34 cellular contexts compared by ENCODE assay signal in genomic region chr3:120338517-120338916, GRCh38. TPM values are rescaled to one million over a fixed set of nuclear protein-coding genes. Genes with fewer than 3 reads are reported as not detected.
DNase-seq lines count a peak whose midpoint lies in the region; ATAC-seq and TF ChIP-seq lines count a peak whose summit lies in the region.
"Had no signal": no experiment of that assay in that cellular context is flagged by ENCODE, and none has a peak within 500 bp of the region (broad histone marks: within the 10 kb centered on the region; RNA-seq: fewer than 3 reads in every experiment).

No MANE protein-coding gene starts in this region.

- POLR2A ChIA-PET in MCF 10A (lab: Yijun Ruan, JAX): interaction anchor here (0.7 to 1.4 kb wide), 2 partner anchors 10 to 490 kb away, joined by 3 to 4 read pairs; no protein-coding TSS in a partner anchor

- H3K4me3 Mint-ChIP-seq in MCF 10A (ENCODE audit: unreplicated experiment): no peak overlapping the region
- H3K4me3 Mint-ChIP-seq in activated T-helper 17 cell treated with anti-CD3 and anti-CD28 coated beads, Interleukin-2, amount 50 U/mL, for 72 hours: peak overlapping the region; percentile 10
- no peak overlapping the region for H3K4me3 Mint-ChIP-seq in endothelial cell (ENCODE audit: unreplicated experiment)
- H3K4me3 Mint-ChIP-seq: endodermal cell, neural progenitor cell had no signal

- peaks cover 3% of the 10 kb centered on the region for H4K20me1 ChIP-seq in mammary epithelial cell (ENCODE audit: insufficient read depth, low read length)

- no peak overlapping the region for H3K4me3 ChIP-seq in mammary epithelial cell (replicated peaks in 1 of 3; ENCODE audit: insufficient read depth in 1 of 3, low read depth in 2 of 3, low read length in 3 of 3)
- H3K4me3 ChIP-seq: esophagus muscularis mucosa, neural progenitor cell, pancreas, PC-9, SK-N-MC, upper lobe of left lung had no signal

- CTCF ChIA-PET in MCF 10A (lab: Yijun Ruan, JAX) (interaction anchor here (1.5 kb wide), 1 partner anchor 51 kb away, joined by 3 read pairs; no protein-coding TSS in a partner anchor), mammary epithelial cell (lab: Charles Lee; ENCODE audit: low non-redundant PET) (no interaction called here)

- TF ChIP-seq CTCF in MCF 10A (IDR thresholded peaks at IDR 0.05; ENCODE audit: unreplicated experiment) (no peak), mammary epithelial cell (conservative IDR thresholded peaks at IDR 0.05 in 1 of 2, IDR thresholded peaks at IDR 0.05 in 1 of 2; ENCODE audit: extremely low read depth in 1 of 2, insufficient read depth in 1 of 2, low read depth in 1 of 2, low read length in 2 of 2) (no peak), endothelial cell (IDR thresholded peaks at IDR 0.05; ENCODE audit: unreplicated experiment) (no peak)

- H3K36me3 Mint-ChIP-seq in MCF 10A (ENCODE audit: insufficient read depth, unreplicated experiment): peaks cover 40% of the 10 kb centered on the region
- peaks cover 67% of the 10 kb centered on the region for H3K36me3 Mint-ChIP-seq in activated T-helper 17 cell treated with anti-CD3 and anti-CD28 coated beads, Interleukin-2, amount 50 U/mL, for 72 hours (ENCODE audit: low read depth)
- H3K36me3 Mint-ChIP-seq in endothelial cell (ENCODE audit: low read depth, unreplicated experiment): peaks cover 19% of the 10 kb centered on the region

- no peak overlapping the region for H3K27ac ChIP-seq in mammary epithelial cell (ENCODE audit: insufficient read depth, low read depth, low read length)
- H3K27ac ChIP-seq: 22Rv1, esophagus muscularis mucosa, neural progenitor cell, pancreas, PC-9, SK-N-MC, upper lobe of left lung had no signal

- H3K4me1 Mint-ChIP-seq in MCF 10A (ENCODE audit: insufficient read depth, unreplicated experiment) (peaks cover 20% of the 10 kb centered on the region), endothelial cell (ENCODE audit: unreplicated experiment) (no peaks in the 10 kb centered on the region)
- H3K4me1 Mint-ChIP-seq in activated T-helper 17 cell treated with anti-CD3 and anti-CD28 coated beads, Interleukin-2, amount 50 U/mL, for 72 hours: peaks cover 25% of the 10 kb centered on the region
- H3K4me1 Mint-ChIP-seq: neural progenitor cell had no signal

- H3K9me3 Mint-ChIP-seq in MCF 10A (ENCODE audit: unreplicated experiment) (peaks cover 14% of the 10 kb centered on the region), endothelial cell (ENCODE audit: unreplicated experiment) (no peaks in the 10 kb centered on the region)
- peaks cover 4% of the 10 kb centered on the region for H3K9me3 Mint-ChIP-seq in activated T-helper 17 cell treated with anti-CD3 and anti-CD28 coated beads, Interleukin-2, amount 50 U/mL, for 72 hours

- BruUV-seq in MCF 10A (replicated peaks; lab: Mats Ljungman, UMichigan) (no TSS peak), mammary epithelial cell (replicated peaks; lab: Mats Ljungman, UMichigan) (no TSS peak)

- peaks cover 16% of the 10 kb centered on the region for H3K36me3 ChIP-seq in mammary epithelial cell (ENCODE audit: insufficient read depth, low read length)
- H3K36me3 ChIP-seq: pancreas had no signal

- H3K27me3 Mint-ChIP-seq in MCF 10A (ENCODE audit: insufficient read depth, unreplicated experiment) (no peaks in the 10 kb centered on the region), endothelial cell (ENCODE audit: unreplicated experiment) (no peaks in the 10 kb centered on the region)
- no peaks in the 10 kb centered on the region for H3K27me3 Mint-ChIP-seq in activated T-helper 17 cell treated with anti-CD3 and anti-CD28 coated beads, Interleukin-2, amount 50 U/mL, for 72 hours

- peak; percentile 46 to 91 for ATAC-seq in activated CD4-positive, CD25-positive, alpha-beta regulatory T cell treated with anti-CD3 and anti-CD28 coated beads, Interleukin-2, amount 50 U/mL, for 24 hours
- ATAC-seq in activated T-helper 17 cell treated with anti-CD3 and anti-CD28 coated beads, Interleukin-2, amount 50 U/mL, for 72 hours (replicated peaks): peak; percentile 99
- peak; percentile 98 for ATAC-seq in stimulated activated naive CD8-positive, alpha-beta T cell treated with anti-CD3 and anti-CD28 coated beads, Interleukin-15, Interleukin-2, amounts not matched to agents 100 U/mL and 50 U/mL, for 24 hours
- ATAC-seq: left lobe of liver, pancreas had no signal

- H3K4me1 ChIP-seq in mammary epithelial cell (ENCODE audit: insufficient read depth, low read length): no peaks in the 10 kb centered on the region
- H3K4me1 ChIP-seq: pancreas had no signal

- peak overlapping the region; percentile 58 for H3K27ac Mint-ChIP-seq in MCF 10A (ENCODE audit: low read depth, unreplicated experiment)
- H3K27ac Mint-ChIP-seq in activated T-helper 17 cell treated with anti-CD3 and anti-CD28 coated beads, Interleukin-2, amount 50 U/mL, for 72 hours: peak overlapping the region; percentile 70
- no peak overlapping the region for H3K27ac Mint-ChIP-seq in endothelial cell (ENCODE audit: unreplicated experiment)
- H3K27ac Mint-ChIP-seq: endodermal cell, neural progenitor cell had no signal

- H2AFZ ChIP-seq in mammary epithelial cell (ENCODE audit: low read depth, low read length): no peak overlapping the region
- H2AFZ ChIP-seq: neural progenitor cell, PC-9 had no signal

- in situ Hi-C loops in mammary epithelial cell (cut with MboI; ENCODE audit: low sequenced_read_pairs in 2 of 2): no loop called here

- peaks cover 89% of the 10 kb centered on the region for H3K79me2 ChIP-seq in mammary epithelial cell (ENCODE audit: insufficient read depth, low read length)

- intact Hi-C loops in MCF 10A (cut with micrococcal nuclease) (no loop called here), mammary epithelial cell (cut with micrococcal nuclease) (no loop called here)

- DNase-seq in activated CD4-positive, CD25-positive, alpha-beta regulatory T cell treated with anti-CD3 and anti-CD28 coated beads, Interleukin-2, amount 50 U/mL, for 72 hours: no peak
- DNase-seq in MCF 10A (ENCODE audit: unreplicated experiment) (no peak), mammary epithelial cell (no peak), endothelial cell (ENCODE audit: low spot score) (no peak), cortex of kidney (lab: John Stamatoyannopoulos, UW) (no peak)
- DNase-seq in stimulated activated naive CD8-positive, alpha-beta T cell treated with anti-CD3 and anti-CD28 coated beads, Interleukin-15, Interleukin-2, amounts not matched to agents 100 U/mL and 50 U/mL, for 24 hours: no peak
- DNase-seq: activated effector memory CD4-positive, alpha-beta T cell treated with Interleukin-2 at 50 U/mL for 16 hours; C1 segment of cervical spinal cord; caudate nucleus; COR-L47; dermis blood vessel endothelial cell; DMS53; endodermal cell; foreskin fibroblast; GOT3; IMR-90; MV-4-11; NCI-H1436 treated with DMSO at 0.1 percent for 48 hours; NCI-H2081 treated with DMSO at 0.1 percent for 48 hours; NCI-H226; NCI-H526 treated with DMSO at 0.1 percent for 48 hours; NK-92 treated with Interleukin-12 subunit alpha and Interleukin-12 subunit beta, amount 100 ng/mL, for 24 hours; pancreas; PC-9; retina; upper lobe of left lung had no signal

- H3K4me2 ChIP-seq in mammary epithelial cell (ENCODE audit: insufficient read depth, low read depth, low read length): no peak overlapping the region
- H3K4me2 ChIP-seq: neural progenitor cell, PC-9 had no signal

- H3K27me3 ChIP-seq in mammary epithelial cell (ENCODE audit: insufficient read depth, low read length): no peaks in the 10 kb centered on the region
- H3K27me3 ChIP-seq: esophagus muscularis mucosa, neural progenitor cell, pancreas, upper lobe of left lung had no signal

- dilution Hi-C loops in mammary epithelial cell (cut with HindIII; ENCODE audit: low sequenced_read_pairs): no loop called here

- WGBS in mammary epithelial cell (ENCODE audit: low coverage, missing lambda C conversion rate): 100% methylated on average over 1 of the region's 1 CpG

- H3K9ac ChIP-seq in mammary epithelial cell (ENCODE audit: insufficient read depth, low read length): no peak overlapping the region
- H3K9ac ChIP-seq: neural progenitor cell had no signal

- H3K9me3 ChIP-seq in mammary epithelial cell (replicated peaks; ENCODE audit: insufficient read depth, low read length): no peaks in the 10 kb centered on the region
- H3K9me3 ChIP-seq: esophagus muscularis mucosa, pancreas had no signal

RNA-seq across cellular contexts. Expression of gene LRRC58, which starts 10.6 kb away (rescaled TPM):
- total RNA-seq in MCF 10A (2022) (25.8 and 28.8 TPM in 2 replicates), mammary epithelial cell (10 to 100 TPM; 21.3 to 28.2 TPM), endothelial cell (ENCODE audit: unreplicated experiment) (5.2 TPM)
- 12.9 TPM for polyA plus RNA-seq in mammary epithelial cell
- 20.2 TPM for polyA minus RNA-seq in mammary epithelial cell
- 10 to 100 TPM; 20.1 to 33.8 TPM for total RNA-seq in activated T-helper 17 cell treated with anti-CD3 and anti-CD28 coated beads, Interleukin-2, amount 50 U/mL, for 72 hours

RNA-seq across cellular contexts. Expression of gene GPR156, which starts 53.5 kb away (rescaled TPM):
- total RNA-seq in MCF 10A (2022) (0.72 and 1.0 TPM in 2 replicates), mammary epithelial cell (1 to 10 TPM in 1 of 2 donors, under 1 TPM in 1; 0.56 to 1.2 TPM), endothelial cell (ENCODE audit: unreplicated experiment) (0.21 TPM)
- polyA plus RNA-seq in mammary epithelial cell: 0.27 TPM
- polyA minus RNA-seq in mammary epithelial cell: not detected
- under 1 TPM in 1 of 2 donors, not detected in 1; 0.24 TPM for total RNA-seq in activated T-helper 17 cell treated with anti-CD3 and anti-CD28 coated beads, Interleukin-2, amount 50 U/mL, for 72 hours
- total RNA-seq: dermis blood vessel endothelial cell, G401, left lobe of liver had no signal
